Comparison of ENCODE assay signal across 1 cellular context in genomic region chr16:11105038-11105903, GRCh38.
TF ChIP-seq lines count a peak whose summit lies in the region.

No MANE protein-coding gene starts in this region.

TF ChIP-seq in K562, 482 proteins besides CTCF, POLR2A, EP300 and RAD21 (continued from another document and continues in another):
- TF ChIP-seq SNIP1 (IDR thresholded peaks at IDR 0.05; ENCODE audit: low read depth), result no peak
- TF ChIP-seq ILK (tag; IDR thresholded peaks at IDR 0.05; ENCODE audit: borderline replicate concordance, low read depth), result no peak
- peak in 1 of 2 experiments; percentile 74; a peak in 1 of 4 replicates for TF ChIP-seq ETV6 (IDR thresholded peaks at IDR 0.05; ENCODE audit: borderline replicate concordance in 1 of 2, low read depth in 2 of 2, low read length in 1 of 2)
- no peak for TF ChIP-seq ETV6 (CRISPR knock-in tag; IDR thresholded peaks at IDR 0.05; ENCODE audit: borderline replicate concordance)
- TF ChIP-seq RB1 (IDR thresholded peaks at IDR 0.05; ENCODE audit: low read depth), result no peak
- TF ChIP-seq U2AF2 (optimal IDR thresholded peaks at IDR 0.05; ENCODE audit: low read depth, low read length), result no peak
- no peak for TF ChIP-seq STAT6 (CRISPR knock-in tag; IDR thresholded peaks at IDR 0.05)
- no peak; the same call in 1 of the 2 replicates for TF ChIP-seq PHF8 (IDR thresholded peaks at IDR 0.05; ENCODE audit: borderline replicate concordance, low read length)
- no peak for TF ChIP-seq SP2 (IDR thresholded peaks at IDR 0.05; ENCODE audit: extremely low read depth, low read depth, low read length, poor library complexity, severe bottlenecking)
- TF ChIP-seq KDM1A (IDR thresholded peaks at IDR 0.05), result peak; percentile 93 to 96
- TF ChIP-seq CBX2 (IDR thresholded peaks at IDR 0.05; ENCODE audit: insufficient read depth, low read length, poor library complexity, severe bottlenecking), result no peak
- no peak for TF ChIP-seq ZNF695 (CRISPR knock-in tag; IDR thresholded peaks at IDR 0.05)
- TF ChIP-seq SPI1 (IDR thresholded peaks at IDR 0.05; ENCODE audit: borderline replicate concordance, low read depth, low read length), result no peak; the same call in 1 of the 2 replicates
- TF ChIP-seq ATF2 (CRISPR knock-in tag; IDR thresholded peaks at IDR 0.05), result no peak
- TF ChIP-seq SAP30 (IDR thresholded peaks at IDR 0.05; ENCODE audit: borderline replicate concordance, insufficient read depth, low read depth, low read length, poor library complexity, severe bottlenecking), result no peak
- no peak for TF ChIP-seq ZBTB8A (IDR thresholded peaks at IDR 0.05; ENCODE audit: partially characterized antibody)
- TF ChIP-seq MXD1 (CRISPR knock-in tag; IDR thresholded peaks at IDR 0.05; ENCODE audit: borderline replicate concordance, poor library complexity, severe bottlenecking), result no peak
- no peak for TF ChIP-seq GTF2A2 (tag; IDR thresholded peaks at IDR 0.05)
- no peak for TF ChIP-seq NR0B1 (IDR thresholded peaks at IDR 0.05; ENCODE audit: partially characterized antibody)
- no peak for TF ChIP-seq HNRNPLL (IDR thresholded peaks at IDR 0.05; ENCODE audit: low read depth, low read length, poor library complexity, severe bottlenecking)
- TF ChIP-seq COPS2 (conservative IDR thresholded peaks at IDR 0.05), result no peak
- TF ChIP-seq ZBTB43 (CRISPR knock-in tag; IDR thresholded peaks at IDR 0.05), result no peak
- no peak for TF ChIP-seq ZNF436 (CRISPR knock-in tag; IDR thresholded peaks at IDR 0.05)
- peak; percentile 96 for TF ChIP-seq RNF2 (IDR thresholded peaks at IDR 0.05)
- no peak for TF ChIP-seq KAT2B (IDR thresholded peaks at IDR 0.05; ENCODE audit: low read depth, low read length)
- TF ChIP-seq ZNF780A (CRISPR knock-in tag; IDR thresholded peaks at IDR 0.05), result no peak
- TF ChIP-seq MNT (conservative IDR thresholded peaks at IDR 0.05), result peak; percentile 42 to 90; a peak in 3 of 4 replicates
- no peak for TF ChIP-seq TAF7 (tag; IDR thresholded peaks at IDR 0.05)
- TF ChIP-seq ZFP36 (IDR thresholded peaks at IDR 0.05; ENCODE audit: low read depth, low read length, partially characterized antibody), result no peak
- TF ChIP-seq CEBPB (tag; IDR thresholded peaks at IDR 0.05), result peak; percentile 100
- no peak for TF ChIP-seq NR3C1 (CRISPR knock-in tag; IDR thresholded peaks at IDR 0.05)
- no peak for TF ChIP-seq ZNF655 (CRISPR knock-in tag; IDR thresholded peaks at IDR 0.05)
- TF ChIP-seq MCM5 (IDR thresholded peaks at IDR 0.05; ENCODE audit: low read depth), result no peak
- no peak for TF ChIP-seq ZNF77 (CRISPR knock-in tag; IDR thresholded peaks at IDR 0.05)
- peak; percentile 94 for TF ChIP-seq SMARCC2 (IDR thresholded peaks at IDR 0.05; ENCODE audit: low read depth)
- TF ChIP-seq NUFIP1 (IDR thresholded peaks at IDR 0.05; ENCODE audit: partially characterized antibody), result no peak
- no peak for TF ChIP-seq SAFB2 (IDR thresholded peaks at IDR 0.05; ENCODE audit: borderline replicate concordance, low read depth, low read length, severe bottlenecking)
- TF ChIP-seq ZBTB5 (IDR thresholded peaks at IDR 0.05), result peak; percentile 83
- TF ChIP-seq ZZZ3 (IDR thresholded peaks at IDR 0.05), result no peak
- TF ChIP-seq JUNB (CRISPR knock-in tag; conservative IDR thresholded peaks at IDR 0.05), result no peak
- TF ChIP-seq GATA2 (CRISPR knock-in tag; IDR thresholded peaks at IDR 0.05), result peak; percentile 100
- peak; percentile 87 for TF ChIP-seq KHSRP (IDR thresholded peaks at IDR 0.05)
- TF ChIP-seq CREB5 (CRISPR knock-in tag; IDR thresholded peaks at IDR 0.05), result no peak
- TF ChIP-seq NONO (IDR thresholded peaks at IDR 0.05; ENCODE audit: low read depth in 2 of 2, low read length in 1 of 2), result peak in 1 of 2 experiments; percentile 82; a peak in 2 of 4 replicates
- peak; percentile 34; the same call in 1 of the 2 replicates for TF ChIP-seq NFRKB (IDR thresholded peaks at IDR 0.05; ENCODE audit: low read depth)
- no peak for TF ChIP-seq SMAD2 (IDR thresholded peaks at IDR 0.05; ENCODE audit: low read depth, low read length)
- peak; percentile 96 for TF ChIP-seq CEBPG (CRISPR knock-in tag; IDR thresholded peaks at IDR 0.05)
- peak; percentile 99 for TF ChIP-seq CEBPG (tag; conservative IDR thresholded peaks at IDR 0.05 in 1 of 2, IDR thresholded peaks at IDR 0.05 in 1 of 2)
- peak; percentile 99 for TF ChIP-seq TCF3 (CRISPR knock-in tag; IDR thresholded peaks at IDR 0.05)
- TF ChIP-seq GTF2F1 (IDR thresholded peaks at IDR 0.05; ENCODE audit: low read depth, low read length), result no peak
- peak; percentile 96 for TF ChIP-seq MEIS2 (IDR thresholded peaks at IDR 0.05; ENCODE audit: partially characterized antibody)
- no peak for TF ChIP-seq ZNF253 (CRISPR knock-in tag; conservative IDR thresholded peaks at IDR 0.05)
- no peak for TF ChIP-seq ILF3 (IDR thresholded peaks at IDR 0.05; ENCODE audit: borderline replicate concordance)
- peak; percentile 91 for TF ChIP-seq MECOM (CRISPR knock-in tag; IDR thresholded peaks at IDR 0.05)
- TF ChIP-seq TCF7 (IDR thresholded peaks at IDR 0.05; ENCODE audit: borderline replicate concordance), result no peak
- TF ChIP-seq ZNF24 (IDR thresholded peaks at IDR 0.05), result peak; percentile 52; the same call in 1 of the 2 replicates
- TF ChIP-seq POLR2H (tag; IDR thresholded peaks at IDR 0.05; ENCODE audit: low read depth), result no peak
- TF ChIP-seq PTTG1 (tag; IDR thresholded peaks at IDR 0.05; ENCODE audit: low read depth), result 0 out of 2 replicates have a peak, but pooled peaks have one; percentile 49
- peak; percentile 91 for TF ChIP-seq MBD2 (IDR thresholded peaks at IDR 0.05; ENCODE audit: borderline replicate concordance, low read depth)
- TF ChIP-seq CXXC5 (CRISPR knock-in tag; IDR thresholded peaks at IDR 0.05), result peak; percentile 90
